In genomic region chr1:45334308-45335245, GRCh38 we compare ENCODE assay signal across 12 cellular contexts. TPM values are rescaled to one million over a fixed set of nuclear protein-coding genes. Genes with fewer than 3 reads are reported as not detected.
A peak's percentile ranks its signal among the peaks of the same experiment; 100 is the strongest.
DNase-seq lines count a peak whose midpoint lies in the region; ATAC-seq and TF ChIP-seq lines count a peak whose summit lies in the region.
"Had no signal": no experiment of that assay in that cellular context is flagged by ENCODE, and none has a peak within 500 bp of the region (broad histone marks: within the 10 kb centered on the region; RNA-seq: fewer than 3 reads in every experiment).

No MANE protein-coding gene starts in this region.

- no peaks in the 10 kb centered on the region for H3K9me3 Mint-ChIP-seq in effector memory CD8-positive, alpha-beta T cell
- H3K9me3 Mint-ChIP-seq in neural crest cell = no peaks in the 10 kb centered on the region

- H3K36me3 Mint-ChIP-seq in effector memory CD8-positive, alpha-beta T cell (ENCODE audit: insufficient read depth) = peaks cover 9% of the 10 kb centered on the region
- H3K36me3 Mint-ChIP-seq in neural crest cell (ENCODE audit: low read depth) = peaks cover 15% of the 10 kb centered on the region

- no peaks in the 10 kb centered on the region for H3K27me3 Mint-ChIP-seq in effector memory CD8-positive, alpha-beta T cell
- no peaks in the 10 kb centered on the region for H3K27me3 Mint-ChIP-seq in neural crest cell (ENCODE audit: low read depth)

- peaks cover 25 to 42% of the 10 kb centered on the region in 2 donors for H3K4me1 Mint-ChIP-seq in effector memory CD8-positive, alpha-beta T cell (ENCODE audit: low read depth in 2 of 2)
- H3K4me1 Mint-ChIP-seq in neural crest cell = peaks cover 30% of the 10 kb centered on the region

- peak; percentile 93 for DNase-seq in G401 (ENCODE audit: low spot score)
- DNase-seq in NCI-H69 (lab: John Stamatoyannopoulos, UW) = peak; percentile 25
- no peak for DNase-seq in effector memory CD8-positive, alpha-beta T cell
- no peak for DNase-seq in neural crest cell (ENCODE audit: low read depth, low spot score)
- no peak for DNase-seq in activated T-cell treated with anti-CD3 and anti-CD28 coated beads, Interleukin-2, amount 50 U/mL, for 48 hours
- DNase-seq: activated effector memory CD4-positive, alpha-beta T cell treated with anti-CD3 and anti-CD28 coated beads, Interleukin-2, amount 50 U/mL, for 16 hours; stimulated activated CD4-positive, alpha-beta T cell treated with anti-CD3 and anti-CD28 coated beads, Interleukin-15, amount 100 ng/mL, for 24 hours had no signal

- no peak for ATAC-seq in effector memory CD8-positive, alpha-beta T cell (replicated peaks)
- no peak for ATAC-seq in GM21576 (IDR thresholded peaks at IDR 0.05; ENCODE audit: unreplicated experiment)
- ATAC-seq in HG03095 (IDR thresholded peaks at IDR 0.05; ENCODE audit: unreplicated experiment) = no peak
- ATAC-seq in GM21423 (IDR thresholded peaks at IDR 0.05; ENCODE audit: unreplicated experiment) = no peak
- ATAC-seq: left colon had no signal

- in situ Hi-C loops in G401 (cut with HindIII; ENCODE audit: low sequenced_read_pairs) = no loop called here

- H3K4me3 Mint-ChIP-seq in effector memory CD8-positive, alpha-beta T cell = no peak overlapping the region
- H3K4me3 Mint-ChIP-seq in neural crest cell = peak overlapping the region; percentile 72

- peak overlapping the region; percentile 52 to 56 for H3K27ac Mint-ChIP-seq in effector memory CD8-positive, alpha-beta T cell
- no peak overlapping the region for H3K27ac Mint-ChIP-seq in neural crest cell (ENCODE audit: unreplicated experiment)

- TF ChIP-seq CTCF in neural crest cell (conservative IDR thresholded peaks at IDR 0.05) = no peak

RNA-seq across cellular contexts. Expression of gene TOE1, which starts 5.4 kb away (rescaled TPM):
- total RNA-seq in G401 (2014; rRNA removed; shearing (Covaris generic)) = 21.4 and 25.0 TPM in 2 replicates
- 26.7 and 28.8 TPM in 2 replicates for total RNA-seq in neural crest cell

RNA-seq across cellular contexts. Expression of gene MUTYH, which starts 5.7 kb away (rescaled TPM):
- total RNA-seq in G401 (2014; rRNA removed; shearing (Covaris generic)) = 20.7 and 29.5 TPM in 2 replicates
- 61.9 and 68.2 TPM in 2 replicates for total RNA-seq in neural crest cell

RNA-seq across cellular contexts. Expression of gene HPDL, which starts 7.9 kb away (rescaled TPM):
- total RNA-seq in G401 (2014; rRNA removed; shearing (Covaris generic)) = not detected in 2 replicates
- total RNA-seq in neural crest cell = 10.6 and 11.6 TPM in 2 replicates
- total RNA-seq: thoracic aorta had no signal

Comparison
In these comparisons a context has a peak if more than half of its experiments do, and no peak if none do; other contexts are left out.
1. DNase-seq: peak in G401 (single experiment) and NCI-H69 (single experiment); none in effector memory CD8-positive, alpha-beta T cell (0 of 3), neural crest cell (single experiment) and activated T-cell treated with anti-CD3 and anti-CD28 coated beads, Interleukin-2, amount 50 U/mL, for 48 hours (0 of 2).
2. RNA of gene HPDL, which starts 7.9 kb away (total RNA-seq): 10.6 to 11.6 TPM in neural crest cell; not detected in G401; every median in the first group is over 10 times any median in the second.